8 cellular contexts compared by ENCODE assay signal in the genomic region with DNA sequence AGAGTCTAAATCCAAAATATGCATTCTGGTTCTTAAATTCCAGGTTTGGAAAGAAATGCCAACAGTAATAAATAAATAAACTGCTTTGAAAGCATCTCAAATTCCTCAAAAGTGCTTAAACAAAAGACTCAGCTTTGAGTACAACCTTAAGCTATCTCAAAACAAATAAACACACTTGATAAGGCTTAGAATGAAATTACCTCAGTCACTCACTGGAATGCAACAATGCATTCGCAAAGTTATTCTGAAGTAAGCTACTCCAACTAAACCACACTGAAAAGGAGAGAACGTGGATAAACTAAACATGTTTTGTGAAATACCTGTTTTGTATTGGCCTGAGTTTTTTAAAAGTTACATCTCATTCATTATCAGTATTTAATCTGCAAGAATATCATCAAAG. TPM values are rescaled to one million over a fixed set of nuclear protein-coding genes. Genes with fewer than 3 reads are reported as not detected.
DNase-seq lines count a peak whose midpoint lies in the region; ATAC-seq and TF ChIP-seq lines count a peak whose summit lies in the region.

No MANE protein-coding gene starts in this region.

- peak overlapping the region; percentile 95 for H3K4me3 ChIP-seq in iPS-11a (ENCODE audit: low read depth, low read length)

- H3K9me3 Mint-ChIP-seq in activated CD4-positive, alpha-beta memory T cell treated with anti-CD3 and anti-CD28 coated beads, Interleukin-2, amount 10 ng/mL, durations not matched to agents 7 days and 5 days, result no peaks in the 10 kb centered on the region
- no peaks in the 10 kb centered on the region for H3K9me3 Mint-ChIP-seq in stimulated activated naive B cell treated with anti-CD40 and anti-IgM and Interleukin-4, amounts not matched to agents 10 μg/mL and 1 μg/mL and 100 μg/mL, for 72 hours

- no peaks in the 10 kb centered on the region for H3K27me3 Mint-ChIP-seq in activated CD4-positive, alpha-beta memory T cell treated with anti-CD3 and anti-CD28 coated beads, Interleukin-2, amount 10 ng/mL, durations not matched to agents 7 days and 5 days
- H3K27me3 Mint-ChIP-seq in stimulated activated naive B cell treated with anti-CD40 and anti-IgM and Interleukin-4, amounts not matched to agents 10 μg/mL and 1 μg/mL and 100 μg/mL, for 72 hours, result no peaks in the 10 kb centered on the region

- peak overlapping the region; percentile 80 for H3K27ac Mint-ChIP-seq in activated CD4-positive, alpha-beta memory T cell treated with anti-CD3 and anti-CD28 coated beads, Interleukin-2, amount 10 ng/mL, durations not matched to agents 7 days and 5 days
- H3K27ac Mint-ChIP-seq in stimulated activated naive B cell treated with anti-CD40 and anti-IgM and Interleukin-4, amounts not matched to agents 10 μg/mL and 1 μg/mL and 100 μg/mL, for 72 hours, result peak overlapping the region; percentile 88

- CTCF ChIA-PET in activated CD4-positive, alpha-beta memory T cell treated with anti-CD3 and anti-CD28 coated beads, Interleukin-2, amount 10 ng/mL, durations not matched to agents 7 days and 5 days (lab: Charles Lee), result no interaction called here

- POLR2A ChIA-PET in activated CD4-positive, alpha-beta memory T cell treated with anti-CD3 and anti-CD28 coated beads, Interleukin-2, amount 10 ng/mL, durations not matched to agents 7 days and 5 days (lab: Charles Lee), result interaction anchor here (0.8 kb wide), 1 partner anchor 12 kb away, joined by 3 read pairs; no protein-coding TSS in a partner anchor

- H3K4me3 Mint-ChIP-seq in activated CD4-positive, alpha-beta memory T cell treated with anti-CD3 and anti-CD28 coated beads, Interleukin-2, amount 10 ng/mL, durations not matched to agents 7 days and 5 days, result peak overlapping the region; percentile 89
- H3K4me3 Mint-ChIP-seq in stimulated activated naive B cell treated with anti-CD40 and anti-IgM and Interleukin-4, amounts not matched to agents 10 μg/mL and 1 μg/mL and 100 μg/mL, for 72 hours, result peak overlapping the region; percentile 84 to 90

- peak; percentile 16 for DNase-seq in NCI-H2107 treated with DMSO at 0.1 percent for 48 hours (lab: John Stamatoyannopoulos, UW; ENCODE audit: unreplicated experiment)
- DNase-seq in NCI-H2107 (lab: John Stamatoyannopoulos, UW), result no peak
- DNase-seq in activated CD4-positive, alpha-beta memory T cell treated with anti-CD3 and anti-CD28 coated beads, Interleukin-2, amount 10 ng/mL, durations not matched to agents 7 days and 5 days, result no peak
- DNase-seq in stimulated activated naive B cell treated with anti-CD40 and anti-IgM and Interleukin-4, amounts not matched to agents 10 μg/mL and 1 μg/mL and 100 μg/mL, for 72 hours, result no peak
- DNase-seq in activated CD4-positive, CD25-positive, alpha-beta regulatory T cell (lab: John Stamatoyannopoulos, UW), result no peak
- DNase-seq in erythroblast (lab: John Stamatoyannopoulos, UW), result no peak

- peaks cover 23% of the 10 kb centered on the region for H3K4me1 Mint-ChIP-seq in activated CD4-positive, alpha-beta memory T cell treated with anti-CD3 and anti-CD28 coated beads, Interleukin-2, amount 10 ng/mL, durations not matched to agents 7 days and 5 days
- H3K4me1 Mint-ChIP-seq in stimulated activated naive B cell treated with anti-CD40 and anti-IgM and Interleukin-4, amounts not matched to agents 10 μg/mL and 1 μg/mL and 100 μg/mL, for 72 hours, result peaks cover 9 to 17% of the 10 kb centered on the region in 2 donors

- TF ChIP-seq POLR2A in erythroblast (IDR thresholded peaks at IDR 0.05; ENCODE audit: low read length), result no peak

- H3K36me3 Mint-ChIP-seq in activated CD4-positive, alpha-beta memory T cell treated with anti-CD3 and anti-CD28 coated beads, Interleukin-2, amount 10 ng/mL, durations not matched to agents 7 days and 5 days (ENCODE audit: low read depth), result peaks cover 2% of the 10 kb centered on the region
- peaks cover 1 to 4% of the 10 kb centered on the region in 2 donors for H3K36me3 Mint-ChIP-seq in stimulated activated naive B cell treated with anti-CD40 and anti-IgM and Interleukin-4, amounts not matched to agents 10 μg/mL and 1 μg/mL and 100 μg/mL, for 72 hours

- ATAC-seq in stimulated activated naive B cell treated with anti-CD40 and anti-IgM and Interleukin-4, amounts not matched to agents 10 μg/mL and 1 μg/mL and 100 μg/mL, for 72 hours (replicated peaks), result no peak
- ATAC-seq in GM18517 (IDR thresholded peaks at IDR 0.05; ENCODE audit: unreplicated experiment), result no peak

RNA-seq across cellular contexts. Expression of a gene that starts 1.2 kb away (rescaled TPM):
- total RNA-seq in activated CD4-positive, alpha-beta memory T cell treated with anti-CD3 and anti-CD28 coated beads, Interleukin-2, amount 10 ng/mL, durations not matched to agents 7 days and 5 days, result 10 to 100 TPM; 12.8 to 14.0 TPM
